Comparison of ENCODE assay signal across 1 cellular context in the genomic region with DNA sequence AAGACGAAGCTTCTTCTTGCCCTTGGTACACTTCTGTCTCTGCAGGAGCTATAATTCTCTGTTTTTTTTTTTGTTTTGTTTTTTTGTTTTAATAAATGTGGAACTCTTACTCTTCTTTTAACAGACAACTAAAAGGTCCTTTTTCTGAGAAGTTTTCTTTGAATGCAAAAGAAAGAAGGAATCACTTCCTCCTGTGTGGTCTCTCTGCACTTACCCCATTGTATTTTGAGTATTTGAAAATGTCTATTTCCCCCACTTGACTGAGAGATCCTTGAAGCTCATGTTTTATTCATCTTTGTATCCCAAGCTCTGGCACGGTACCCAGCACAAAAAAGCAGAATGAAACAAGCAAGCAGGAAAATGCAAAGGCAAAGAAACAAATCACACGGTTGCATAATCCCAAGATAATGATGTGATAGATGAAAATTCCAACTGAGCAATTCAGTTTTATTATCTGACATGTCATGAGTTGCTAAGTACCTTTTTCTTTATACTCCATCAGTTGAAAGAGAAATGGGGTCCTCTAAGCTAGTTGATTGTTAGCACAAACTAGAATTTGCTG.
TF ChIP-seq lines count a peak whose summit lies in the region.

No MANE protein-coding gene starts in this region.

TF ChIP-seq in SK-N-SH treated with all-trans-retinoic acid at 6 μM for 48 hours, 23 proteins besides CTCF, POLR2A, EP300 and RAD21 (continued from another document):
- TF ChIP-seq, protein P1, sequence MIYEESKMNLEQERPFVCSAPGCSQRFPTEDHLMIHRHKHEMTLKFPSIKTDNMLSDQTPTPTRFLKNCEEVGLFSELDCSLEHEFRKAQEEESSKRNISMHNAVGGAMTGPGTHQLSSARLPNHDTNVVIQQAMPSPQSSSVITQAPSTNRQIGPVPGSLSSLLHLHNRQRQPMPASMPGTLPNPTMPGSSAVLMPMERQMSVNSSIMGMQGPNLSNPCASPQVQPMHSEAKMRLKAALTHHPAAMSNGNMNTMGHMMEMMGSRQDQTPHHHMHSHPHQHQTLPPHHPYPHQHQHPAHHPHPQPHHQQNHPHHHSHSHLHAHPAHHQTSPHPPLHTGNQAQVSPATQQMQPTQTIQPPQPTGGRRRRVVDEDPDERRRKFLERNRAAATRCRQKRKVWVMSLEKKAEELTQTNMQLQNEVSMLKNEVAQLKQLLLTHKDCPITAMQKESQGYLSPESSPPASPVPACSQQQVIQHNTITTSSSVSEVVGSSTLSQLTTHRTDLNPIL (CRISPR knock-in tag; IDR thresholded peaks at IDR 0.05; ENCODE audit: low read depth): no peak
- TF ChIP-seq ISL1 (CRISPR knock-in tag; IDR thresholded peaks at IDR 0.05) (no peak), OSR1 (CRISPR knock-in tag; IDR thresholded peaks at IDR 0.05) (no peak)
